ENCODE assay signal across 8 cellular contexts in the genomic region with DNA sequence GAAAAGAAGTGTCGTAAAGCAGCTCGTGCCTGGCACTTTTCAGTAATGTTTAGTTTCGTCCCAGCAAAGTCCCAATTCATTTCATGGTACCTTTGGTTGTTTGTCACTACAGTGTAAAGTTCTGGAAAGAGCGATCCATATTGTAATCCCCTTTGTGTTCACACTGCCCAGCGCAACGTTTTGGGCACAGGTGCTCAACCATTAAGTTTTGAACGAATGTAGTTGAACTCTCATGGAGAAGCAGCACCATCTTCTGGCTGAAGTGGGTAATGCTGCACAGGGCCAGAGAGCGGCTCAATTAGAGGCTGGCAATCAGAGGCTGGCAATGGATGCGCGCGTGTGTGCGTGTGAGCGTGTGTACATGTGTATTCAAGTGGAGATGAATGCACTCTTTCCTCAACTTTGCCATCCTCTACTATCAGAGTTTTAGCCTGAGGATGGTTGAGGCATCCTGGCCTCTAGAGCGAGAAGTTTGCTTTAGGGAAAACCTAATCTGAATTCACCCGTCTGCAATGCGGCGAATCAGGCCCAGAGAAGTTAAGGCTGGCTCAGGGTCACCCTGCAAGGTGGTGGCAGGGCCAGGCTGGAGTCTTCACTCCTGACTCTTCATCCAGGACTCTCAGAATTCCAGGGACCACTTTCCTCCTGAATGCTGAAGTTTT. TPM values are rescaled to one million over a fixed set of nuclear protein-coding genes. Genes with fewer than 3 reads are reported as not detected.
DNase-seq lines count a peak whose midpoint lies in the region; ATAC-seq and TF ChIP-seq lines count a peak whose summit lies in the region.

No MANE protein-coding gene starts in this region.

- H3K4me3 ChIP-seq in OCI-LY3 (ENCODE audit: low read length) (peak overlapping the region; percentile 43; the same call in 1 of the 2 replicates), esophagus muscularis mucosa (no peak overlapping the region)

- H3K27ac Mint-ChIP-seq in natural killer cell treated with Interleukin-12 subunit alpha and Interleukin-12 subunit beta and Interleukin-15 and Interleukin-18, amount 100 ng/mL, for 72 hours, result no peak overlapping the region
- H3K27ac Mint-ChIP-seq in stimulated activated naive B cell treated with anti-CD40 and anti-IgM and Interleukin-4, amounts not matched to agents 10 μg/mL and 1 μg/mL and 100 μg/mL, for 72 hours, result no peak overlapping the region

- H3K4me1 ChIP-seq in OCI-LY3 (ENCODE audit: low read length) (no peaks in the 10 kb centered on the region; the same call in 1 of the 2 replicates), esophagus muscularis mucosa (peaks cover 0 to 7% (median 4%) of the 10 kb centered on the region in 4 donors)

- H3K27me3 Mint-ChIP-seq in natural killer cell treated with Interleukin-12 subunit alpha and Interleukin-12 subunit beta and Interleukin-15 and Interleukin-18, amount 100 ng/mL, for 72 hours, result peaks cover 7 to 15% of the 10 kb centered on the region in 2 donors
- H3K27me3 Mint-ChIP-seq in stimulated activated naive B cell treated with anti-CD40 and anti-IgM and Interleukin-4, amounts not matched to agents 10 μg/mL and 1 μg/mL and 100 μg/mL, for 72 hours, result peaks cover 25 to 43% of the 10 kb centered on the region in 2 donors

- H3K36me3 Mint-ChIP-seq in natural killer cell treated with Interleukin-12 subunit alpha and Interleukin-12 subunit beta and Interleukin-15 and Interleukin-18, amount 100 ng/mL, for 72 hours, result no peaks in the 10 kb centered on the region
- no peaks in the 10 kb centered on the region for H3K36me3 Mint-ChIP-seq in stimulated activated naive B cell treated with anti-CD40 and anti-IgM and Interleukin-4, amounts not matched to agents 10 μg/mL and 1 μg/mL and 100 μg/mL, for 72 hours

- H3K27ac ChIP-seq in OCI-LY3 (ENCODE audit: low read length), result no peak overlapping the region
- no peak overlapping the region for H3K27ac ChIP-seq in esophagus muscularis mucosa (replicated peaks in 1 of 4)

- H3K79me2 ChIP-seq in OCI-LY3 (ENCODE audit: low read length), result no peaks in the 10 kb centered on the region

- DNase-seq in Caki2 (ENCODE audit: low read depth), result peak; percentile 49
- peak; percentile 79 for DNase-seq in KBM-7
- peak; percentile 86 for DNase-seq in activated T-cell treated with anti-CD3 and anti-CD28 coated beads for 1 hour (ENCODE audit: low read depth)
- DNase-seq in esophagus muscularis mucosa (ENCODE audit: extremely low spot score), result peak; percentile 95
- DNase-seq in natural killer cell treated with Interleukin-12 subunit alpha and Interleukin-12 subunit beta and Interleukin-15 and Interleukin-18, amount 100 ng/mL, for 72 hours (ENCODE audit: low spot score), result peak; percentile 76
- peak; percentile 70 for DNase-seq in stimulated activated naive B cell treated with anti-CD40 and anti-IgM and Interleukin-4, amounts not matched to agents 10 μg/mL and 1 μg/mL and 100 μg/mL, for 72 hours

- intact Hi-C loops in esophagus muscularis mucosa (cut with DNase I), result loop anchor here (5.0 to 10.0 kb wide), 2 partner anchors 106 to 998 kb away; partner anchors contain the start of gene SRSF1

- TF ChIP-seq CTCF in OCI-LY3 (IDR thresholded peaks at IDR 0.05; ENCODE audit: low read depth, low read length) (peak; percentile 93), esophagus muscularis mucosa (IDR thresholded peaks at IDR 0.05) (peak; percentile 93 to 99 (median 95))

- peak; percentile 67 to 85 for ATAC-seq in natural killer cell treated with Interleukin-12 subunit alpha and Interleukin-12 subunit beta and Interleukin-15 and Interleukin-18, amount 100 ng/mL, for 72 hours
- ATAC-seq in stimulated activated naive B cell treated with anti-CD40 and anti-IgM and Interleukin-4, amounts not matched to agents 10 μg/mL and 1 μg/mL and 100 μg/mL, for 72 hours (replicated peaks), result peak; percentile 89 to 95
- ATAC-seq in GM21447 (IDR thresholded peaks at IDR 0.05; ENCODE audit: unreplicated experiment), result no peak

- H4K20me1 ChIP-seq in OCI-LY3 (ENCODE audit: insufficient read depth, low read length), result no peaks in the 10 kb centered on the region

- H3K9me3 ChIP-seq in OCI-LY3 (ENCODE audit: insufficient read depth, low read length) (no peaks in the 10 kb centered on the region), esophagus muscularis mucosa (no peaks in the 10 kb centered on the region)

- in situ Hi-C loops in Caki2 (cut with HindIII; ENCODE audit: low pct_unique_long_range_greater_than_20kb, low sequenced_read_pairs), result no loop called here
- in situ Hi-C loops in KBM-7 (cut with MboI; ENCODE audit: low pct_unique_long_range_greater_than_20kb, low sequenced_read_pairs), result loop anchor here (25.0 kb wide), 2 partner anchors 251 to 976 kb away; partner anchors contain the start of gene MRPS23

- no peaks in the 10 kb centered on the region for H3K4me1 Mint-ChIP-seq in natural killer cell treated with Interleukin-12 subunit alpha and Interleukin-12 subunit beta and Interleukin-15 and Interleukin-18, amount 100 ng/mL, for 72 hours (ENCODE audit: low read depth in 2 of 2)
- no peaks in the 10 kb centered on the region for H3K4me1 Mint-ChIP-seq in stimulated activated naive B cell treated with anti-CD40 and anti-IgM and Interleukin-4, amounts not matched to agents 10 μg/mL and 1 μg/mL and 100 μg/mL, for 72 hours

- no peak overlapping the region for H3K4me3 Mint-ChIP-seq in natural killer cell treated with Interleukin-12 subunit alpha and Interleukin-12 subunit beta and Interleukin-15 and Interleukin-18, amount 100 ng/mL, for 72 hours
- H3K4me3 Mint-ChIP-seq in stimulated activated naive B cell treated with anti-CD40 and anti-IgM and Interleukin-4, amounts not matched to agents 10 μg/mL and 1 μg/mL and 100 μg/mL, for 72 hours, result no peak overlapping the region

- TF ChIP-seq POLR2A in esophagus muscularis mucosa (IDR thresholded peaks at IDR 0.05; ENCODE audit: low read depth), result no peak

- no peak overlapping the region; the same call in 1 of the 2 replicates for H2AFZ ChIP-seq in OCI-LY3 (ENCODE audit: low read depth, low read length)

- WGBS in esophagus muscularis mucosa, result 33% methylated on average over 15 of the region's 17 CpGs

- TF ChIP-seq EP300 in esophagus muscularis mucosa (IDR thresholded peaks at IDR 0.05), result no peak

- no peak overlapping the region for H3K9ac ChIP-seq in OCI-LY3 (ENCODE audit: low read length)

- H3K27me3 ChIP-seq in OCI-LY3 (ENCODE audit: low read depth, low read length), result peaks cover 13% of the 10 kb centered on the region
- H3K27me3 ChIP-seq in esophagus muscularis mucosa, result peaks cover 0 to 8% (median 0%) of the 10 kb centered on the region in 4 donors

- H3K36me3 ChIP-seq in OCI-LY3 (replicated peaks; ENCODE audit: low read depth, low read length), result no peaks in the 10 kb centered on the region
- no peaks in the 10 kb centered on the region for H3K36me3 ChIP-seq in esophagus muscularis mucosa

- H3K4me2 ChIP-seq in OCI-LY3 (ENCODE audit: low read length), result peak overlapping the region; percentile 42

- H3K9me3 Mint-ChIP-seq in natural killer cell treated with Interleukin-12 subunit alpha and Interleukin-12 subunit beta and Interleukin-15 and Interleukin-18, amount 100 ng/mL, for 72 hours, result no peaks in the 10 kb centered on the region
- H3K9me3 Mint-ChIP-seq in stimulated activated naive B cell treated with anti-CD40 and anti-IgM and Interleukin-4, amounts not matched to agents 10 μg/mL and 1 μg/mL and 100 μg/mL, for 72 hours, result no peaks in the 10 kb centered on the region

RNA-seq across cellular contexts. Expression of gene DYNLL2, which starts 29.9 kb away (rescaled TPM):
- 7.4 and 9.4 TPM in 2 replicates for total RNA-seq in Caki2 (2014; rRNA removed; shearing (Covaris generic); ENCODE audit: low replicate concordance)
- 10 to 100 TPM; 22.2 to 37.0 (median 36.3) TPM for total RNA-seq in esophagus muscularis mucosa
- 10 to 100 TPM; 27.9 to 37.9 TPM for total RNA-seq in natural killer cell treated with Interleukin-12 subunit alpha and Interleukin-12 subunit beta and Interleukin-15 and Interleukin-18, amount 100 ng/mL, for 72 hours

RNA-seq across cellular contexts. Expression of gene OR4D1, which starts 35.1 kb away (rescaled TPM):
- total RNA-seq in Caki2 (2014; rRNA removed; shearing (Covaris generic); ENCODE audit: low replicate concordance), result not detected in 2 replicates
- total RNA-seq in esophagus muscularis mucosa, result not detected
- under 1 TPM in 1 of 2 donors, not detected in 1; 0.25 TPM for total RNA-seq in natural killer cell treated with Interleukin-12 subunit alpha and Interleukin-12 subunit beta and Interleukin-15 and Interleukin-18, amount 100 ng/mL, for 72 hours

RNA-seq across cellular contexts. Expression of gene OR4D2, which starts 53.7 kb away (rescaled TPM):
- total RNA-seq in Caki2 (2014; rRNA removed; shearing (Covaris generic); ENCODE audit: low replicate concordance), result not detected in 2 replicates
- total RNA-seq in esophagus muscularis mucosa, result not detected
- total RNA-seq in natural killer cell treated with Interleukin-12 subunit alpha and Interleukin-12 subunit beta and Interleukin-15 and Interleukin-18, amount 100 ng/mL, for 72 hours, result not detected
